In genomic region chr7:122719010-122719578, GRCh38 we compare ENCODE assay signal across 21 cellular contexts. TPM values are rescaled to one million over a fixed set of nuclear protein-coding genes. Genes with fewer than 3 reads are reported as not detected.
"Had no signal": no experiment of that assay in that cellular context is flagged by ENCODE, and none has a peak within 500 bp of the region (broad histone marks: within the 10 kb centered on the region; RNA-seq: fewer than 3 reads in every experiment).

No MANE protein-coding gene starts in this region.

- H3K27me3 ChIP-seq: colonic mucosa, heart left ventricle, right atrium auricular region, stomach, transverse colon had no signal

- H3K36me3 ChIP-seq: colonic mucosa, heart left ventricle, right atrium auricular region, stomach, thoracic aorta, transverse colon had no signal

- ATAC-seq: heart left ventricle; left lobe of liver; naive thymus-derived CD8-positive, alpha-beta T cell had no signal

- H3K9me3 ChIP-seq: colonic mucosa, right atrium auricular region, stomach, thoracic aorta, transverse colon had no signal

- H3K4me1 ChIP-seq: colonic mucosa, heart left ventricle, right atrium auricular region, stomach, transverse colon had no signal

- H3K4me1 Mint-ChIP-seq: naive thymus-derived CD8-positive, alpha-beta T cell had no signal

- H3K27ac Mint-ChIP-seq: naive thymus-derived CD8-positive, alpha-beta T cell had no signal

- H3K4me3 ChIP-seq: colonic mucosa, heart left ventricle, right atrium auricular region, stomach, thoracic aorta, transverse colon had no signal

- H3K27ac ChIP-seq: colonic mucosa, heart left ventricle, right atrium auricular region, stomach, thoracic aorta, transverse colon had no signal

- DNase-seq: colonic mucosa; dermis blood vessel endothelial cell; foreskin melanocyte; heart left ventricle; hippocampal formation; kidney glomerular epithelial cell; mammary epithelial cell; naive thymus-derived CD8-positive, alpha-beta T cell; posterior cingulate gyrus; small intestine; stimulated activated CD4-positive, alpha-beta T cell treated with anti-CD3 and anti-CD28 coated beads, Interleukin-12 subunit alpha, Interleukin-12 subunit beta, amount 100 ng/mL, for 4 hours; stimulated activated naive CD4-positive, alpha-beta T cell; stomach; transverse colon had no signal

- H3K4me3 Mint-ChIP-seq: naive thymus-derived CD8-positive, alpha-beta T cell had no signal

RNA-seq across cellular contexts. Expression of gene RNF148, which starts 16.4 kb away (rescaled TPM):
- total RNA-seq: mononuclear cell; naive thymus-derived CD8-positive, alpha-beta T cell; osteocyte had no signal
- polyA plus RNA-seq: naive thymus-derived CD8-positive, alpha-beta T cell had no signal

RNA-seq across cellular contexts. Expression of gene RNF133, which starts 20.2 kb away (rescaled TPM):
- total RNA-seq: mononuclear cell; naive thymus-derived CD8-positive, alpha-beta T cell; osteocyte had no signal
- polyA plus RNA-seq: esophagus; mammary epithelial cell; naive thymus-derived CD8-positive, alpha-beta T cell; neural cell; stomach had no signal
